Comparison of ENCODE assay signal across 9 cellular contexts in genomic region chr5:119389288-119390065, GRCh38. TPM values are rescaled to one million over a fixed set of nuclear protein-coding genes. Genes with fewer than 3 reads are reported as not detected.
DNase-seq lines count a peak whose midpoint lies in the region; ATAC-seq, FAIRE-seq and TF ChIP-seq lines count a peak whose summit lies in the region.
"Had no signal": no experiment of that assay in that cellular context is flagged by ENCODE, and none has a peak within 500 bp of the region (broad histone marks: within the 10 kb centered on the region; RNA-seq: fewer than 3 reads in every experiment).

No MANE protein-coding gene starts in this region.

- H3K27me3 ChIP-seq in right lobe of liver (no peaks in the 10 kb centered on the region), HepG2 (ENCODE audit: control insufficient read depth in 1 of 2, insufficient read depth in 2 of 2, low read length in 2 of 2) (no peaks in the 10 kb centered on the region), muscle layer of colon (ENCODE audit: control insufficient read depth in 1 of 2, insufficient read depth in 2 of 2, low read length in 2 of 2) (no peaks in the 10 kb centered on the region)

- H3K36me3 Mint-ChIP-seq in activated naive CD8-positive, alpha-beta T cell treated with anti-CD3 and anti-CD28 coated beads, Interleukin-2, amount 10 ng/mL, durations not matched to agents 7 days and 5 days = peaks cover 47% of the 10 kb centered on the region

- FAIRE-seq in HepG2 (lab: Jason Lieb, UNC) = no peak
- FAIRE-seq: endometrium had no signal

- CTCF ChIA-PET in HepG2 (lab: Yijun Ruan, JAX; ENCODE audit: low intra/inter-chr PET ratio, low total read pairs) = no interaction called here

- peaks cover 0 to 18% (median 5%) of the 10 kb centered on the region in 4 donors for H3K4me1 ChIP-seq in right lobe of liver
- H3K4me1 ChIP-seq in HepG2 (ENCODE audit: insufficient read depth, low read length) = peaks cover 30% of the 10 kb centered on the region
- H3K4me1 ChIP-seq in muscle layer of colon (ENCODE audit: insufficient read depth, low read length) = peaks cover 27% of the 10 kb centered on the region

- BruUV-seq in HepG2 (replicated peaks; lab: Mats Ljungman, UMichigan) = no TSS peak

- ATAC-seq in right lobe of liver (peak; percentile 12 to 45 (median 20)), HepG2 (no peak), GM18867 (IDR thresholded peaks at IDR 0.05; ENCODE audit: unreplicated experiment) (no peak)
- peak; percentile 48 for ATAC-seq in activated naive CD8-positive, alpha-beta T cell treated with anti-CD3 and anti-CD28 coated beads, Interleukin-2, amount 10 ng/mL, durations not matched to agents 7 days and 5 days (ENCODE audit: low read depth)

- no peak for TF ChIP-seq POLR2A in right lobe of liver (IDR thresholded peaks at IDR 0.05)
- TF ChIP-seq POLR2A in HepG2 (IDR thresholded peaks at IDR 0.05; ENCODE audit: insufficient read depth in 1 of 2, low read depth in 2 of 2, low read length in 2 of 2) = no peak

- no peaks in the 10 kb centered on the region for H3K9me3 ChIP-seq in right lobe of liver
- no peaks in the 10 kb centered on the region for H3K9me3 ChIP-seq in HepG2 (ENCODE audit: low read length)
- H3K9me3 ChIP-seq in muscle layer of colon (ENCODE audit: low read length) = no peaks in the 10 kb centered on the region

- no peak overlapping the region for H2AFZ ChIP-seq in HepG2 (ENCODE audit: low read length)

- peak overlapping the region; percentile 45 for H3K4me3 Mint-ChIP-seq in activated naive CD8-positive, alpha-beta T cell treated with anti-CD3 and anti-CD28 coated beads, Interleukin-2, amount 10 ng/mL, durations not matched to agents 7 days and 5 days

- TF ChIP-seq CTCF in right lobe of liver (IDR thresholded peaks at IDR 0.05) = no peak
- no peak for TF ChIP-seq CTCF in HepG2 (CRISPR knock-in tag; IDR thresholded peaks at IDR 0.05)

- H3K9ac ChIP-seq in HepG2 (ENCODE audit: insufficient read depth, low read depth, low read length) = no peak overlapping the region
- no peak overlapping the region for H3K9ac ChIP-seq in muscle layer of colon (ENCODE audit: low read length)

- 59% methylated on average over 2 of the region's 3 CpGs for WGBS in right lobe of liver (ENCODE audit: insufficient coverage, low coverage, low lambda C conversion rate, missing lambda C conversion rate)
- WGBS in HepG2 (ENCODE audit: low lambda C conversion rate) = 98% methylated on average over 3 of the region's 3 CpGs

- DNase-seq in right lobe of liver (no peak), HepG2 (ENCODE audit: low spot score) (no peak), DMS79 treated with DMSO at 0.1 percent for 48 hours (lab: John Stamatoyannopoulos, UW) (no peak), NCI-H524 treated with DMSO at 0.1 percent for 48 hours (lab: John Stamatoyannopoulos, UW) (no peak), DMS153 (lab: John Stamatoyannopoulos, UW) (no peak)
- DNase-seq in activated naive CD8-positive, alpha-beta T cell treated with anti-CD3 and anti-CD28 coated beads, Interleukin-2, amount 10 ng/mL, durations not matched to agents 7 days and 5 days = no peak

- H3K79me2 ChIP-seq in HepG2 (ENCODE audit: insufficient read depth, low read length) = no peaks in the 10 kb centered on the region

- no peak for TF ChIP-seq RAD21 in HepG2 (CRISPR knock-in tag; IDR thresholded peaks at IDR 0.05)

- H3K36me3 ChIP-seq in right lobe of liver = peaks cover 0 to 4% (median 0%) of the 10 kb centered on the region in 4 donors
- no peaks in the 10 kb centered on the region for H3K36me3 ChIP-seq in HepG2 (replicated peaks in 1 of 2; ENCODE audit: control insufficient read depth in 1 of 2, insufficient read depth in 2 of 2, low read length in 2 of 2)
- H3K36me3 ChIP-seq in muscle layer of colon (ENCODE audit: insufficient read depth, low read length) = no peaks in the 10 kb centered on the region

- H3K4me3 ChIP-seq in right lobe of liver (no peak overlapping the region), HepG2 (replicated peaks in 1 of 3; ENCODE audit: insufficient read depth in 1 of 3, low read depth in 2 of 3, low read length in 3 of 3) (no peak overlapping the region), muscle layer of colon (ENCODE audit: low read depth in 1 of 2, low read length in 2 of 2) (peak overlapping the region; percentile 7 to 10)

- H4K20me1 ChIP-seq in HepG2 (ENCODE audit: insufficient read depth, low read length) = no peaks in the 10 kb centered on the region

- no peaks in the 10 kb centered on the region for H3K27me3 Mint-ChIP-seq in activated naive CD8-positive, alpha-beta T cell treated with anti-CD3 and anti-CD28 coated beads, Interleukin-2, amount 10 ng/mL, durations not matched to agents 7 days and 5 days

- intact Hi-C loops in right lobe of liver (cut with DNase I) = no loop called here
- intact Hi-C loops in HepG2 (cut with micrococcal nuclease; ENCODE audit: unreplicated experiment) = no loop called here

- no peak overlapping the region for H3K4me2 ChIP-seq in HepG2 (ENCODE audit: low read depth, low read length)

- POLR2A ChIA-PET in HepG2 (lab: Yijun Ruan, JAX) = no interaction called here
- POLR2A ChIA-PET in activated naive CD8-positive, alpha-beta T cell treated with anti-CD3 and anti-CD28 coated beads, Interleukin-2, amount 10 ng/mL, durations not matched to agents 7 days and 5 days (lab: Charles Lee) = no interaction called here

- H3K27ac Mint-ChIP-seq in activated naive CD8-positive, alpha-beta T cell treated with anti-CD3 and anti-CD28 coated beads, Interleukin-2, amount 10 ng/mL, durations not matched to agents 7 days and 5 days = peak overlapping the region; percentile 67

- TF ChIP-seq EP300 in HepG2 (IDR thresholded peaks at IDR 0.05; ENCODE audit: low read depth in 2 of 2, low read length in 2 of 2) (no peak), HepG2 (CRISPR knock-in tag; IDR thresholded peaks at IDR 0.05; ENCODE audit: borderline replicate concordance) (no peak)

- H3K9me3 Mint-ChIP-seq in activated naive CD8-positive, alpha-beta T cell treated with anti-CD3 and anti-CD28 coated beads, Interleukin-2, amount 10 ng/mL, durations not matched to agents 7 days and 5 days = no peaks in the 10 kb centered on the region

- in situ Hi-C loops in HepG2 (cut with HindIII; ENCODE audit: extremely low pct_ligation_motif_present, low pct_unique_long_range_greater_than_20kb) = no loop called here

- peaks cover 52% of the 10 kb centered on the region for H3K4me1 Mint-ChIP-seq in activated naive CD8-positive, alpha-beta T cell treated with anti-CD3 and anti-CD28 coated beads, Interleukin-2, amount 10 ng/mL, durations not matched to agents 7 days and 5 days

- H3K27ac ChIP-seq in right lobe of liver (no peak overlapping the region), HepG2 (ENCODE audit: extremely low read length, insufficient read depth, low read length) (no peak overlapping the region), muscle layer of colon (ENCODE audit: low read depth, low read length) (peak overlapping the region; percentile 53)

TF ChIP-seq in HepG2, 621 proteins besides CTCF, POLR2A, EP300 and RAD21 (continues in another document):
- TF ChIP-seq EEA1 (CRISPR knock-in tag; IDR thresholded peaks at IDR 0.05; ENCODE audit: borderline replicate concordance) (no peak), PRMT3 (CRISPR knock-in tag; IDR thresholded peaks at IDR 0.05; ENCODE audit: borderline replicate concordance, low read depth) (no peak), ZNF629 (CRISPR knock-in tag; conservative IDR thresholded peaks at IDR 0.05) (no peak), BRF2 (CRISPR knock-in tag; IDR thresholded peaks at IDR 0.05) (no peak), TEAD3 (CRISPR knock-in tag; optimal IDR thresholded peaks at IDR 0.05; ENCODE audit: borderline replicate concordance) (no peak), DPF2 (CRISPR knock-in tag; IDR thresholded peaks at IDR 0.05; ENCODE audit: borderline replicate concordance, low read depth) (no peak), CENPT (CRISPR knock-in tag; IDR thresholded peaks at IDR 0.05; ENCODE audit: low read depth) (no peak), ZNF737 (CRISPR knock-in tag; IDR thresholded peaks at IDR 0.05; ENCODE audit: borderline replicate concordance) (no peak), ZNF780A (CRISPR knock-in tag; IDR thresholded peaks at IDR 0.05) (no peak)

RNA-seq across cellular contexts. Expression of gene TNFAIP8, which starts 33.7 kb away (rescaled TPM):
- total RNA-seq in right lobe of liver (10 to 100 TPM in 2 of 6 experiments, 1 to 10 TPM in 4; 2.2 to 26.7 (median 5.4) TPM), HepG2 (2016; rRNA removed; fragmentation: Illumina TruSeq; extraction: Trizol) (11.2 and 14.9 TPM in 2 replicates)
- 3.2 and 3.7 TPM in 2 replicates for total RNA-seq in HepG2 (2016; cell fraction: cytosol; rRNA removed; fragmentation: Illumina TruSeq; extraction: Trizol; ENCODE audit: low read depth)
- total RNA-seq in HepG2 (2016; cell fraction: insoluble cytoplasmic fraction; rRNA removed; fragmentation: Illumina TruSeq; extraction: Trizol) = 13.3 and 15.4 TPM in 2 replicates
- total RNA-seq in HepG2 (2016; cell fraction: membrane; rRNA removed; fragmentation: Illumina TruSeq; extraction: Trizol) = 7.0 and 8.4 TPM in 2 replicates
- 3.7 and 5.8 TPM in 2 replicates for total RNA-seq in HepG2 (2016; cell fraction: nucleus; rRNA removed; fragmentation: Illumina TruSeq; extraction: Trizol)
- polyA plus RNA-seq in HepG2 (2011; rRNA removed) = 4.9 and 6.4 TPM in 2 replicates
- 6.7 and 7.1 TPM in 2 replicates for polyA plus RNA-seq in HepG2 (2011; cell fraction: cytosol; rRNA removed)
- 2.5 TPM in 2 replicates for polyA plus RNA-seq in HepG2 (2011; cell fraction: nucleus; rRNA removed)
- polyA plus RNA-seq in HepG2 (2012) = 6.2 and 6.6 TPM in 2 replicates
- polyA plus RNA-seq in HepG2 (2016; cell fraction: cytosol; fragmentation: Illumina TruSeq; extraction: Trizol; ENCODE audit: low read depth) = 1.0 and 1.2 TPM in 2 replicates
- 16.1 and 16.3 TPM in 2 replicates for polyA plus RNA-seq in HepG2 (2016; cell fraction: insoluble cytoplasmic fraction; fragmentation: Illumina TruSeq; extraction: Trizol; ENCODE audit: low read depth)
- polyA plus RNA-seq in HepG2 (2016; cell fraction: membrane; fragmentation: Illumina TruSeq; extraction: Trizol; ENCODE audit: low read depth) = 2.5 and 2.7 TPM in 2 replicates
- 5.1 and 5.5 TPM in 2 replicates for polyA plus RNA-seq in HepG2 (2016; cell fraction: nucleus; fragmentation: Illumina TruSeq; extraction: Trizol; ENCODE audit: insufficient read depth, low read depth)
- 3.0 and 11.3 TPM in 2 replicates for polyA minus RNA-seq in HepG2 (2011; rRNA and poly(A)+ RNA removed; ENCODE audit: low replicate concordance)
- 8.5 and 9.0 TPM in 2 replicates for polyA minus RNA-seq in HepG2 (2011; cell fraction: cytosol; rRNA and poly(A)+ RNA removed)
- 5.5 and 10.3 TPM in 2 replicates for polyA minus RNA-seq in HepG2 (2011; cell fraction: nucleus; rRNA and poly(A)+ RNA removed)
- total RNA-seq in activated naive CD8-positive, alpha-beta T cell treated with anti-CD3 and anti-CD28 coated beads, Interleukin-2, amount 10 ng/mL, durations not matched to agents 7 days and 5 days = 100 to 1,000 TPM; 121 to 122 TPM

Comparison
In these comparisons a context has a peak if more than half of its experiments do, and no peak if none do; other contexts are left out.
1. ATAC-seq: peak in right lobe of liver (4 of 4) and activated naive CD8-positive, alpha-beta T cell treated with anti-CD3 and anti-CD28 coated beads, Interleukin-2, amount 10 ng/mL, durations not matched to agents 7 days and 5 days (single experiment); none in HepG2 (single experiment) and GM18867 (single experiment).
2. H3K4me3 ChIP-seq: peak in muscle layer of colon (2 of 2); none in right lobe of liver (0 of 3) and HepG2 (0 of 3).
3. RNA of gene TNFAIP8, which starts 33.7 kb away (total RNA-seq): 121 to 122 TPM in activated naive CD8-positive, alpha-beta T cell treated with anti-CD3 and anti-CD28 coated beads, Interleukin-2, amount 10 ng/mL, durations not matched to agents 7 days and 5 days; 3.2 to 15.4 TPM in HepG2 and 2.2 to 26.7 TPM in right lobe of liver; every median in the first group is over 4 times any median in the second.